ENCODE assay signal across 1 cellular context in genomic region chr18:9101730-9102390, GRCh38.
A peak's percentile ranks its signal among the peaks of the same experiment; 100 is the strongest.
TF ChIP-seq lines count a peak whose summit lies in the region.

No MANE protein-coding gene starts in this region.

TF ChIP-seq in GM12878, 131 proteins besides CTCF, POLR2A, EP300 and RAD21 (continued from another document):
- TF ChIP-seq PRDM15 (CRISPR knock-in tag; IDR thresholded peaks at IDR 0.05) (peak; percentile 18; the same call in 1 of the 2 replicates), CREM (IDR thresholded peaks at IDR 0.05; ENCODE audit: low read depth) (peak; percentile 83), ZBTB40 (IDR thresholded peaks at IDR 0.05; ENCODE audit: borderline replicate concordance) (peak; percentile 58; the same call in 1 of the 2 replicates), CHD1 (IDR thresholded peaks at IDR 0.05; ENCODE audit: low read depth, low read length) (no peak), ATF2 (IDR thresholded peaks at IDR 0.05; ENCODE audit: low read length) (peak; percentile 31; the same call in 1 of the 2 replicates), CREB1 (IDR thresholded peaks at IDR 0.05; ENCODE audit: low read depth) (peak; percentile 94), RUNX3 (IDR thresholded peaks at IDR 0.05; ENCODE audit: low read length) (0 out of 2 replicates have a peak, but pooled peaks have one; percentile 4), ZBTB4 (CRISPR knock-in tag; IDR thresholded peaks at IDR 0.05) (no peak), GABPA (IDR thresholded peaks at IDR 0.05; ENCODE audit: low read depth) (peak; percentile 84), NFIC (IDR thresholded peaks at IDR 0.05; ENCODE audit: low read depth, low read length) (0 out of 2 replicates have a peak, but pooled peaks have one; percentile 23), JUNB (IDR thresholded peaks at IDR 0.05) (0 out of 2 replicates have a peak, but pooled peaks have one; percentile 6)
